In the genomic region with DNA sequence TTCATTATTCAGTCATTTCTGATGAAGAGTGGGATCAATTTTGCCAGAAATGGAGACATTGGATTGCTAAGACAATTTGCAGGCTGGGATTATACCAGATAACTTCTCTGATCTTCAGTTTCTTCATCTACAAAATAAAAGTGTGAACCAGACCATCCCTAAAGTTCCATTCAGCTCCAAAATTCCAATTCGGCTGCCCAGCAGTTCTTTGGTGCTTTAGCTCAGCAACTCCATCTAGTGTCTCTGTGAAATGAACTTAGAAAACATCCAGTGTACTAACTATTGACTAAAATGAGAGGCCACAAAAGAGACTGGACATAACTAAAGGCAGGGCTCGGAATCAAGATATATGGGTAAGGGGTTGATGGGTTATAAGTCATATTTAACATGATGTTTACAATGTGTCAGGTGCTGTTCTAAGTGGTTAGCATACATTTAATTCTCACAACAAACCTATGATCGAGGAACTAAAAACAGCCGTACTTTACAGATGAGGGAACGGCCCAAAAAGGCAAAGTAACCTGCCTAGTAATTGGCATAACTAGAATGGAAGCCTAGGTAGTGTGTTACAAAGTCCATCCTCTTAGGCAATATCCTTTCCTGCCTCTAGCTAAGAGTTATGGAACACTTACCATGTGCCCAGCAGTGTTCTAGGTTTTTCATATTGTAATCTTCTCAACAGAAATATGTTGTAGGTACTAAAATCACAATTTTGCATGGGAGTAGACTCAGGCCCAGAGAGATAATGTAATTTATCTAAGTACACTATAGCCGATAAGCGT, we compare ENCODE assay signal across 10 cellular contexts. TPM values are rescaled to one million over a fixed set of nuclear protein-coding genes. Genes with fewer than 3 reads are reported as not detected.
DNase-seq lines count a peak whose midpoint lies in the region; ATAC-seq and TF ChIP-seq lines count a peak whose summit lies in the region.
"Had no signal": no experiment of that assay in that cellular context is flagged by ENCODE, and none has a peak within 500 bp of the region (broad histone marks: within the 10 kb centered on the region; RNA-seq: fewer than 3 reads in every experiment).

No MANE protein-coding gene starts in this region.

- no peak overlapping the region for H3K4me3 ChIP-seq in BJ (ENCODE audit: low read depth, low read length)
- no peak overlapping the region for H3K4me3 ChIP-seq in OCI-LY3 (ENCODE audit: low read length)
- H3K4me3 ChIP-seq: SK-N-MC had no signal

- H3K4me1 Mint-ChIP-seq in WTC11, result no peaks in the 10 kb centered on the region
- H3K4me1 Mint-ChIP-seq: activated naive CD8-positive, alpha-beta T cell treated with anti-CD3 and anti-CD28 coated beads, Interleukin-2, amount 10 ng/mL, durations not matched to agents 7 days and 5 days had no signal

- no peak overlapping the region for H3K4me3 Mint-ChIP-seq in WTC11
- H3K4me3 Mint-ChIP-seq: activated naive CD8-positive, alpha-beta T cell treated with anti-CD3 and anti-CD28 coated beads, Interleukin-2, amount 10 ng/mL, durations not matched to agents 7 days and 5 days had no signal

- TF ChIP-seq CTCF in BJ (IDR thresholded peaks at IDR 0.05; ENCODE audit: insufficient read depth, low read depth, low read length) (peak; percentile 77), OCI-LY3 (IDR thresholded peaks at IDR 0.05; ENCODE audit: low read depth, low read length) (peak; percentile 69), WTC11 (IDR thresholded peaks at IDR 0.05) (no peak)

- H3K9ac ChIP-seq in OCI-LY3 (ENCODE audit: low read length), result no peak overlapping the region

- CTCF ChIA-PET in BJ (lab: Yijun Ruan, JAX), result interaction anchor here (0.7 to 4.0 kb wide), 22 partner anchors 8 to 306 kb away, joined by 3 to 84 read pairs (median 5); a partner anchor contains a TSS
- CTCF ChIA-PET in WTC11 (lab: Charles Lee), result interaction anchor here (0.8 to 2.1 kb wide), 14 partner anchors 9 to 309 kb away, joined by 3 to 30 read pairs (median 5); a partner anchor contains a TSS

- no peaks in the 10 kb centered on the region for H3K27me3 Mint-ChIP-seq in WTC11 (ENCODE audit: low read depth)

- H3K36me3 ChIP-seq in BJ (ENCODE audit: control insufficient read depth, insufficient read depth, low read length) (no peaks in the 10 kb centered on the region), OCI-LY3 (replicated peaks; ENCODE audit: low read depth, low read length) (no peaks in the 10 kb centered on the region)

- H2AFZ ChIP-seq in OCI-LY3 (ENCODE audit: low read depth, low read length), result peak overlapping the region; percentile 62

- ATAC-seq in WTC11 (no peak), HG02763 (IDR thresholded peaks at IDR 0.05; ENCODE audit: unreplicated experiment) (no peak)

- H3K27ac Mint-ChIP-seq in WTC11, result no peak overlapping the region
- H3K27ac Mint-ChIP-seq: activated naive CD8-positive, alpha-beta T cell treated with anti-CD3 and anti-CD28 coated beads, Interleukin-2, amount 10 ng/mL, durations not matched to agents 7 days and 5 days had no signal

- H3K4me2 ChIP-seq in OCI-LY3 (ENCODE audit: low read length), result peak overlapping the region; percentile 16; the same call in 1 of the 2 replicates

- no peaks in the 10 kb centered on the region for H4K20me1 ChIP-seq in OCI-LY3 (ENCODE audit: insufficient read depth, low read length)

- H3K27me3 ChIP-seq in BJ (ENCODE audit: control insufficient read depth, insufficient read depth, low read length) (no peaks in the 10 kb centered on the region), OCI-LY3 (ENCODE audit: low read depth, low read length) (no peaks in the 10 kb centered on the region)

- H3K79me2 ChIP-seq in OCI-LY3 (ENCODE audit: low read length), result no peaks in the 10 kb centered on the region

- DNase-seq in BJ (ENCODE audit: low read depth), result no peak
- DNase-seq in epidermal melanocyte (ENCODE audit: insufficient read length, low spot score), result peak; percentile 65
- DNase-seq in middle frontal gyrus (ENCODE audit: extremely low spot score, low spot score), result peak; percentile 63
- DNase-seq in WTC11 (ENCODE audit: low spot score), result no peak
- no peak for DNase-seq in activated CD4-positive, alpha-beta T cell treated with anti-CD3 and anti-CD28 coated beads for 4 hours
- DNase-seq in NCI-H2107 (lab: John Stamatoyannopoulos, UW), result no peak
- DNase-seq: activated naive CD8-positive, alpha-beta T cell treated with anti-CD3 and anti-CD28 coated beads, Interleukin-2, amount 10 ng/mL, durations not matched to agents 7 days and 5 days had no signal

- no peaks in the 10 kb centered on the region for H3K9me3 ChIP-seq in OCI-LY3 (ENCODE audit: insufficient read depth, low read length)

- POLR2A ChIA-PET in BJ (lab: Charles Lee), result no interaction called here
- POLR2A ChIA-PET in WTC11 (lab: Charles Lee), result no interaction called here

- peaks cover 3% of the 10 kb centered on the region for H3K36me3 Mint-ChIP-seq in WTC11
- H3K36me3 Mint-ChIP-seq: activated naive CD8-positive, alpha-beta T cell treated with anti-CD3 and anti-CD28 coated beads, Interleukin-2, amount 10 ng/mL, durations not matched to agents 7 days and 5 days had no signal

- H3K27ac ChIP-seq in OCI-LY3 (ENCODE audit: low read length), result no peak overlapping the region
- H3K27ac ChIP-seq: SK-N-MC had no signal

- H3K4me1 ChIP-seq in OCI-LY3 (ENCODE audit: low read length), result peaks cover 17% of the 10 kb centered on the region

- peaks cover 14% of the 10 kb centered on the region; the same call in 1 of the 2 replicates for H3K9me3 Mint-ChIP-seq in WTC11

TF ChIP-seq in WTC11, 78 proteins besides CTCF, POLR2A, EP300 and RAD21:
- TF ChIP-seq ZNF423 (CRISPR knock-in tag; IDR thresholded peaks at IDR 0.05), result no peak
- no peak for TF ChIP-seq TEAD4 (CRISPR knock-in tag; IDR thresholded peaks at IDR 0.05)
- TF ChIP-seq, protein P1, sequence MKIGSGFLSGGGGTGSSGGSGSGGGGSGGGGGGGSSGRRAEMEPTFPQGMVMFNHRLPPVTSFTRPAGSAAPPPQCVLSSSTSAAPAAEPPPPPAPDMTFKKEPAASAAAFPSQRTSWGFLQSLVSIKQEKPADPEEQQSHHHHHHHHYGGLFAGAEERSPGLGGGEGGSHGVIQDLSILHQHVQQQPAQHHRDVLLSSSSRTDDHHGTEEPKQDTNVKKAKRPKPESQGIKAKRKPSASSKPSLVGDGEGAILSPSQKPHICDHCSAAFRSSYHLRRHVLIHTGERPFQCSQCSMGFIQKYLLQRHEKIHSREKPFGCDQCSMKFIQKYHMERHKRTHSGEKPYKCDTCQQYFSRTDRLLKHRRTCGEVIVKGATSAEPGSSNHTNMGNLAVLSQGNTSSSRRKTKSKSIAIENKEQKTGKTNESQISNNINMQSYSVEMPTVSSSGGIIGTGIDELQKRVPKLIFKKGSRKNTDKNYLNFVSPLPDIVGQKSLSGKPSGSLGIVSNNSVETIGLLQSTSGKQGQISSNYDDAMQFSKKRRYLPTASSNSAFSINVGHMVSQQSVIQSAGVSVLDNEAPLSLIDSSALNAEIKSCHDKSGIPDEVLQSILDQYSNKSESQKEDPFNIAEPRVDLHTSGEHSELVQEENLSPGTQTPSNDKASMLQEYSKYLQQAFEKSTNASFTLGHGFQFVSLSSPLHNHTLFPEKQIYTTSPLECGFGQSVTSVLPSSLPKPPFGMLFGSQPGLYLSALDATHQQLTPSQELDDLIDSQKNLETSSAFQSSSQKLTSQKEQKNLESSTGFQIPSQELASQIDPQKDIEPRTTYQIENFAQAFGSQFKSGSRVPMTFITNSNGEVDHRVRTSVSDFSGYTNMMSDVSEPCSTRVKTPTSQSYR (CRISPR knock-in tag; IDR thresholded peaks at IDR 0.05), result no peak

RNA-seq across cellular contexts. Expression of a gene that starts 17.0 kb away (rescaled TPM):
- 2.8 and 3.8 TPM in 2 replicates for polyA plus RNA-seq in BJ (2011; rRNA removed)
- polyA minus RNA-seq in BJ (2011; rRNA and poly(A)+ RNA removed), result 0.98 and 1.4 TPM in 2 replicates
- 2.6 to 3.6 TPM (median 3.4 TPM) in 3 replicates for total RNA-seq in WTC11 (2021)
- total RNA-seq: activated naive CD8-positive, alpha-beta T cell treated with anti-CD3 and anti-CD28 coated beads, Interleukin-2, amount 10 ng/mL, durations not matched to agents 7 days and 5 days had no signal

RNA-seq across cellular contexts. Expression of a gene that starts 17.4 kb away (rescaled TPM):
- 6.2 and 8.6 TPM in 2 replicates for polyA plus RNA-seq in BJ (2011; rRNA removed)
- polyA minus RNA-seq in BJ (2011; rRNA and poly(A)+ RNA removed), result 9.9 and 13.6 TPM in 2 replicates
- total RNA-seq in WTC11 (2021), result 6.8 to 9.2 TPM (median 6.9 TPM) in 3 replicates
- total RNA-seq: activated naive CD8-positive, alpha-beta T cell treated with anti-CD3 and anti-CD28 coated beads, Interleukin-2, amount 10 ng/mL, durations not matched to agents 7 days and 5 days had no signal

RNA-seq across cellular contexts. Expression of a gene that starts 21.2 kb away (rescaled TPM):
- polyA plus RNA-seq in BJ (2011; rRNA removed), result 108 and 135 TPM in 2 replicates
- polyA minus RNA-seq in BJ (2011; rRNA and poly(A)+ RNA removed), result 57.0 and 58.9 TPM in 2 replicates
- 14.7 to 17.5 TPM (median 15.2 TPM) in 3 replicates for total RNA-seq in WTC11 (2021)
- total RNA-seq: activated naive CD8-positive, alpha-beta T cell treated with anti-CD3 and anti-CD28 coated beads, Interleukin-2, amount 10 ng/mL, durations not matched to agents 7 days and 5 days had no signal

Comparison
In these comparisons a context has a peak if more than half of its experiments do, and no peak if none do; other contexts are left out.
1. DNase-seq: peak in epidermal melanocyte (single experiment) and middle frontal gyrus (single experiment); none in BJ (single experiment), WTC11 (single experiment), activated CD4-positive, alpha-beta T cell treated with anti-CD3 and anti-CD28 coated beads for 4 hours (0 of 2) and NCI-H2107 (single experiment).